In genomic region chr17:64147110-64148016, GRCh38 we compare ENCODE assay signal across 8 cellular contexts. TPM values are rescaled to one million over a fixed set of nuclear protein-coding genes. Genes with fewer than 3 reads are reported as not detected.
DNase-seq lines count a peak whose midpoint lies in the region; ATAC-seq and TF ChIP-seq lines count a peak whose summit lies in the region.

No MANE protein-coding gene starts in this region.

- H3K36me3 Mint-ChIP-seq in effector memory CD8-positive, alpha-beta T cell (ENCODE audit: insufficient read depth) = peaks cover 15% of the 10 kb centered on the region

- H3K4me1 ChIP-seq in heart right ventricle = peaks cover 11 to 60% (median 53%) of the 10 kb centered on the region in 9 donors
- H3K4me1 ChIP-seq in RWPE2 (ENCODE audit: insufficient read depth, poor library complexity, severe bottlenecking) = peaks cover 9% of the 10 kb centered on the region

- H3K27me3 ChIP-seq in heart right ventricle = no peaks in the 10 kb centered on the region
- no peaks in the 10 kb centered on the region for H3K27me3 ChIP-seq in RWPE2 (ENCODE audit: insufficient read depth, poor library complexity, severe bottlenecking)

- ATAC-seq in heart right ventricle (peak in 1 of 8 donors; percentile 0), left ventricle myocardium superior (no peak), RWPE2 (ENCODE audit: low read depth) (peak; percentile 33), HG02970 (IDR thresholded peaks at IDR 0.05; ENCODE audit: low FRiP score, unreplicated experiment) (no peak)
- no peak for ATAC-seq in effector memory CD8-positive, alpha-beta T cell (replicated peaks)

- DNase-seq in heart right ventricle (no peak), left ventricle myocardium superior (no peak), RWPE2 (ENCODE audit: low spot score) (no peak), fibroblast of villous mesenchyme (ENCODE audit: low read depth) (peak; percentile 66), substantia nigra (lab: John Stamatoyannopoulos, UW) (no peak), NCI-H128 (lab: John Stamatoyannopoulos, UW; ENCODE audit: unreplicated experiment) (no peak)
- no peak for DNase-seq in effector memory CD8-positive, alpha-beta T cell

- peak overlapping the region in 1 of 2 donors; percentile 43 for H3K4me3 Mint-ChIP-seq in effector memory CD8-positive, alpha-beta T cell

- TF ChIP-seq CTCF in heart right ventricle (IDR thresholded peaks at IDR 0.05) = no peak
- no peak for TF ChIP-seq CTCF in RWPE2 (IDR thresholded peaks at IDR 0.05; ENCODE audit: poor library complexity, severe bottlenecking)
- TF ChIP-seq CTCF in fibroblast of villous mesenchyme (IDR thresholded peaks at IDR 0.05; ENCODE audit: insufficient read depth, low read depth, low read length) = no peak

- intact Hi-C loops in heart right ventricle (cut with DNase I) (loop anchor here (2.0 to 5.0 kb wide), 6 partner anchors 115 to 135 kb away; partner anchors contain the start of gene TEX2 (in 4 of the 10)), left ventricle myocardium superior (cut with micrococcal nuclease) (loop anchor here (5.0 kb wide), 2 partner anchors 115 to 135 kb away; partner anchors contain the start of gene TEX2)

- 28 to 29% methylated on average over 15 of the region's 15 CpGs for WGBS in heart right ventricle, 2 donors

- H3K4me3 ChIP-seq in heart right ventricle (peak overlapping the region; percentile 64 to 94 (median 76)), RWPE2 (ENCODE audit: severe bottlenecking) (peak overlapping the region; percentile 69), fibroblast of villous mesenchyme (ENCODE audit: low read depth, low read length) (peak overlapping the region; percentile 85)

- H3K4me1 Mint-ChIP-seq in effector memory CD8-positive, alpha-beta T cell (ENCODE audit: low read depth in 2 of 2) = peaks cover 13 to 17% of the 10 kb centered on the region in 2 donors

- H3K27ac Mint-ChIP-seq in effector memory CD8-positive, alpha-beta T cell = no peak overlapping the region

- H3K36me3 ChIP-seq in heart right ventricle (peaks cover 0 to 36% (median 9%) of the 10 kb centered on the region in 9 donors), RWPE2 (ENCODE audit: low read depth) (peaks cover 60% of the 10 kb centered on the region)

- H3K27ac ChIP-seq in heart right ventricle (peak overlapping the region; percentile 85 to 99 (median 96)), RWPE2 (ENCODE audit: poor library complexity, severe bottlenecking) (peak overlapping the region; percentile 93), substantia nigra (ENCODE audit: low read depth, low read length, poor library complexity, severe bottlenecking) (peak overlapping the region; percentile 2)

- no peaks in the 10 kb centered on the region for H3K27me3 Mint-ChIP-seq in effector memory CD8-positive, alpha-beta T cell

- H3K9me3 Mint-ChIP-seq in effector memory CD8-positive, alpha-beta T cell = no peaks in the 10 kb centered on the region

- H3K9me3 ChIP-seq in heart right ventricle (no peaks in the 10 kb centered on the region), RWPE2 (ENCODE audit: severe bottlenecking) (no peaks in the 10 kb centered on the region)

RNA-seq across cellular contexts. Expression of gene ERN1, which starts 17.4 kb away (rescaled TPM):
- 10 to 100 TPM in 3 of 10 donors, 1 to 10 TPM in 7; 5.0 to 16.6 (median 7.6) TPM for total RNA-seq in heart right ventricle
- polyA plus RNA-seq in heart right ventricle = 1 to 10 TPM; 2.2 to 2.9 TPM
- total RNA-seq in left ventricle myocardium superior = 9.0 TPM
- 13.5 and 14.7 TPM in 2 replicates for total RNA-seq in fibroblast of villous mesenchyme

Comparison
In these comparisons a context has a peak if more than half of its experiments do, and no peak if none do; other contexts are left out.
1. H3K27ac ChIP-seq: peak in every context shown above with its lines; median percentile 96 in heart right ventricle; 93 in RWPE2; 2 in substantia nigra.